ENCODE assay signal across 12 cellular contexts in the genomic region with DNA sequence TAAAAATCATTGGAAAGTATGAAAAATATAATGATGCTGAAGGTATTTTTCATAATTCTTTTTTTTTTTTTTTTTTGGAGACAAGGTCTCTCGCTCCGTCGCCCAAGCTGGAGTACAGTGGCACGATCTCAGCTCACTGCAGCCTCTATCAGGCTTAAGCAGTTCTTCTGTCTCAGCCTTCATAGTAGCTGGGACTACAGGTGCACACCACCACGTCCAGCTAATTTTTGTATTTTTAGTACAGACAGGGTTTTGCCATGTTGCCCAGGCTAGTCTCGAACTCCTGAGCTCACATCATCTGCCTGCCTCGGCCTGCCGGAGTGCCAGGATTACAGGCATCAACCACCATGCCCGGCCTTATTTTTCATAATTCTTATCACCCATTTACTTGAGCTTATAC. TPM values are rescaled to one million over a fixed set of nuclear protein-coding genes. Genes with fewer than 3 reads are reported as not detected.
DNase-seq lines count a peak whose midpoint lies in the region; ATAC-seq and TF ChIP-seq lines count a peak whose summit lies in the region.
"Had no signal": no experiment of that assay in that cellular context is flagged by ENCODE, and none has a peak within 500 bp of the region (broad histone marks: within the 10 kb centered on the region; RNA-seq: fewer than 3 reads in every experiment).

No MANE protein-coding gene starts in this region.

- H3K27me3 ChIP-seq in SU-DHL-6 (ENCODE audit: low read length) (no peaks in the 10 kb centered on the region), esophagus squamous epithelium (no peaks in the 10 kb centered on the region), spleen (replicated peaks in 1 of 7) (no peaks in the 10 kb centered on the region), BE2C (no peaks in the 10 kb centered on the region)
- H3K27me3 ChIP-seq: cardiac muscle cell had no signal

- TF ChIP-seq CTCF in SU-DHL-6 (IDR thresholded peaks at IDR 0.05; ENCODE audit: insufficient read depth, low read length, poor library complexity, severe bottlenecking): no peak
- TF ChIP-seq CTCF in esophagus squamous epithelium (IDR thresholded peaks at IDR 0.05): no peak
- no peak for TF ChIP-seq CTCF in spleen (IDR thresholded peaks at IDR 0.05 in 8 of 11, conservative IDR thresholded peaks at IDR 0.05 in 3 of 11)
- TF ChIP-seq CTCF in BE2C (IDR thresholded peaks at IDR 0.05; ENCODE audit: low read depth, low read length): no peak

- H3K79me2 ChIP-seq in SU-DHL-6 (ENCODE audit: insufficient read depth, low read length): peaks cover 53% of the 10 kb centered on the region

- 59 to 70% methylated on average over 9 of the region's 9 CpGs for WGBS in esophagus squamous epithelium, 2 donors
- 51 to 73% (median 62%) methylated on average over 9 of the region's 9 CpGs for WGBS in spleen, 5 donors

- peaks cover 25% of the 10 kb centered on the region for H3F3A ChIP-seq in SU-DHL-6 (ENCODE audit: insufficient read depth)

- H3K27ac ChIP-seq in SU-DHL-6 (ENCODE audit: low read depth, low read length) (peak overlapping the region; percentile 92), esophagus squamous epithelium (peak overlapping the region; percentile 71 to 91 (median 80)), spleen (peak overlapping the region; percentile 95 to 100 (median 98))

- no peak overlapping the region for H2AFZ ChIP-seq in SU-DHL-6 (ENCODE audit: low read depth, low read length, severe bottlenecking)

- intact Hi-C loops in esophagus squamous epithelium (cut with DNase I): no loop called here
- intact Hi-C loops in spleen (cut with DNase I; ENCODE audit: low total_unique reads): no loop called here

- peak overlapping the region; percentile 40 for H3K9ac ChIP-seq in SU-DHL-6 (ENCODE audit: low read length)

- no peak for DNase-seq in esophagus squamous epithelium (lab: John Stamatoyannopoulos, UW)
- DNase-seq in spleen: no peak
- DNase-seq in BE2C: no peak
- no peak for DNase-seq in NCI-H1092 treated with DMSO at 0.1 percent for 48 hours (lab: John Stamatoyannopoulos, UW)
- DNase-seq: activated CD4-positive, alpha-beta T cell treated with anti-CD3 and anti-CD28 coated beads, Interleukin-2, amount 50 U/mL, for 1 hour; EL; NCI-H1694 had no signal

- no peak for TF ChIP-seq POLR2A in esophagus squamous epithelium (IDR thresholded peaks at IDR 0.05)
- TF ChIP-seq POLR2A in spleen (IDR thresholded peaks at IDR 0.05): no peak

- peak overlapping the region; percentile 59 for H3K4me2 ChIP-seq in SU-DHL-6 (ENCODE audit: low read depth, low read length, poor library complexity, severe bottlenecking)

- no peaks in the 10 kb centered on the region for H3K9me2 ChIP-seq in SU-DHL-6 (replicated peaks; ENCODE audit: insufficient read depth, low read length)

- ATAC-seq in HG02973 (IDR thresholded peaks at IDR 0.05; ENCODE audit: unreplicated experiment): no peak
- ATAC-seq: Panc1 had no signal

- H4K20me1 ChIP-seq in SU-DHL-6 (ENCODE audit: low read depth, low read length): peaks cover under 1% of the 10 kb centered on the region; the same call in 1 of the 2 replicates

- H3K9me3 ChIP-seq in SU-DHL-6 (ENCODE audit: insufficient read depth, low read length): no peaks in the 10 kb centered on the region
- no peaks in the 10 kb centered on the region for H3K9me3 ChIP-seq in esophagus squamous epithelium
- no peaks in the 10 kb centered on the region for H3K9me3 ChIP-seq in spleen
- no peaks in the 10 kb centered on the region for H3K9me3 ChIP-seq in BE2C

- peak overlapping the region; percentile 78; the same call in 1 of the 2 replicates for H3K4me3 ChIP-seq in GM08714 (ENCODE audit: low read length)
- peak overlapping the region; percentile 13 for H3K4me3 ChIP-seq in SU-DHL-6 (ENCODE audit: insufficient read depth, low read length, poor library complexity, severe bottlenecking)
- no peak overlapping the region for H3K4me3 ChIP-seq in esophagus squamous epithelium
- peak overlapping the region in 2 of 8 donors; percentile 6 to 97 for H3K4me3 ChIP-seq in spleen
- H3K4me3 ChIP-seq in BE2C (ENCODE audit: low read depth, low read length): no peak overlapping the region
- H3K4me3 ChIP-seq: cardiac muscle cell had no signal

- H3K4me1 ChIP-seq in esophagus squamous epithelium: peaks cover 10 to 93% (median 39%) of the 10 kb centered on the region in 3 donors
- H3K4me1 ChIP-seq in spleen: peaks cover 65 to 100% (median 97%) of the 10 kb centered on the region in 6 donors
- 0 out of 2 replicates have a peak, but pooled peaks cover 6% of the 10 kb centered on the region for H3K4me1 ChIP-seq in BE2C

- H3K36me3 ChIP-seq in SU-DHL-6 (ENCODE audit: low read length) (0 out of 2 replicates have a peak, but pooled peaks cover 3% of the 10 kb centered on the region), esophagus squamous epithelium (peaks cover 0 to 8% (median 0%) of the 10 kb centered on the region in 3 donors), spleen (peaks cover 0 to 59% (median 0%) of the 10 kb centered on the region in 6 donors), BE2C (no peaks in the 10 kb centered on the region)
- H3K36me3 ChIP-seq: cardiac muscle cell had no signal

RNA-seq across cellular contexts. Expression of gene SMAP2, which starts 13.3 kb away (rescaled TPM):
- total RNA-seq in esophagus squamous epithelium (10 to 100 TPM; 15.1 to 34.9 (median 23.8) TPM), spleen (100 to 1,000 TPM; 120 to 435 (median 252) TPM)
- 100 to 1,000 TPM; 135 to 196 (median 148) TPM for polyA plus RNA-seq in spleen
- polyA plus RNA-seq in BE2C (2012; ENCODE audit: insufficient read depth, insufficient read length, low read depth): 14.0 TPM

Comparison
In these comparisons a context has a peak if more than half of its experiments do, and no peak if none do; other contexts are left out.
1. H3K4me3 ChIP-seq: peak in GM08714 (single experiment) and SU-DHL-6 (single experiment); none in esophagus squamous epithelium (0 of 4) and BE2C (single experiment).
2. Peak in every context shown above with its lines, with median percentiles within 50 percentile points of each other: H3K27ac ChIP-seq.